ENCODE assay signal across 17 cellular contexts in genomic region chr20:57501461-57502330, GRCh38. TPM values are rescaled to one million over a fixed set of nuclear protein-coding genes. Genes with fewer than 3 reads are reported as not detected.
DNase-seq lines count a peak whose midpoint lies in the region.
"Had no signal": no experiment of that assay in that cellular context is flagged by ENCODE, and none has a peak within 500 bp of the region (broad histone marks: within the 10 kb centered on the region; RNA-seq: fewer than 3 reads in every experiment).

No MANE protein-coding gene starts in this region.

- peaks cover 4% of the 10 kb centered on the region for H3K27me3 ChIP-seq in NT2/D1 (ENCODE audit: insufficient read depth, insufficient read length)

- no peak overlapping the region for H3K4me3 ChIP-seq in NT2/D1 (ENCODE audit: insufficient read length, low read depth)
- H3K4me3 ChIP-seq: gastrocnemius medialis had no signal

- no peaks in the 10 kb centered on the region for H3K36me3 ChIP-seq in NT2/D1 (ENCODE audit: insufficient read depth, insufficient read length, low read length)
- H3K36me3 ChIP-seq: gastrocnemius medialis had no signal

- peak; percentile 83 for DNase-seq in A172 (ENCODE audit: low spot score)
- peak; percentile 88 for DNase-seq in ELF-1 (ENCODE audit: low read depth, low spot score)
- DNase-seq in NT2/D1 (ENCODE audit: low read depth, low spot score), result no peak
- DNase-seq in foreskin melanocyte, result peak; percentile 21
- no peak for DNase-seq in DMS79 (lab: John Stamatoyannopoulos, UW)
- no peak for DNase-seq in ureter (ENCODE audit: low spot score)
- no peak for DNase-seq in NCI-H446 treated with DMSO at 0.1 percent for 48 hours (lab: John Stamatoyannopoulos, UW)
- no peak for DNase-seq in anterior cingulate cortex (lab: John Stamatoyannopoulos, UW)
- DNase-seq: activated CD4-positive, CD25-positive, alpha-beta regulatory T cell treated with anti-CD3 and anti-CD28 coated beads, Interleukin-2, amount 50 U/mL, for 72 hours; activated T-cell treated with anti-CD3 and anti-CD28 coated beads for 4 hours; AML-193; effector CD8-positive, alpha-beta T cell; gastrocnemius medialis; GDM1; NK-92 treated with Interleukin-12 subunit alpha and Interleukin-12 subunit beta, amount 100 ng/mL, for 24 hours; SW 1271 had no signal

- H3K4me1 ChIP-seq in NT2/D1 (ENCODE audit: insufficient read depth, insufficient read length), result peaks cover 11% of the 10 kb centered on the region
- H3K4me1 ChIP-seq: gastrocnemius medialis had no signal

- H3K9ac ChIP-seq in NT2/D1 (ENCODE audit: insufficient read length, low read depth), result peak overlapping the region; percentile 34
- H3K9ac ChIP-seq: KMS-11 had no signal

- H3K9me3 ChIP-seq in NT2/D1 (ENCODE audit: insufficient read depth, low read length), result no peaks in the 10 kb centered on the region
- H3K9me3 ChIP-seq: gastrocnemius medialis had no signal

RNA-seq across cellular contexts. Expression of gene CTCFL, which starts 23.2 kb away (rescaled TPM):
- not detected in 2 replicates for total RNA-seq in A172 (2014; rRNA removed; shearing (Covaris generic))
- not detected for total RNA-seq in ureter
- total RNA-seq: gastrocnemius medialis had no signal

RNA-seq across cellular contexts. Expression of gene PCK1, which starts 59.2 kb away (rescaled TPM):
- not detected in 2 replicates for total RNA-seq in A172 (2014; rRNA removed; shearing (Covaris generic))
- total RNA-seq in ureter, result 0.57 TPM

Comparison
In these comparisons a context has a peak if more than half of its experiments do, and no peak if none do; other contexts are left out.
1. DNase-seq: peak in A172 (single experiment), ELF-1 (single experiment) and foreskin melanocyte (single experiment); none in NT2/D1 (single experiment), DMS79 (single experiment), ureter (single experiment), NCI-H446 treated with DMSO at 0.1 percent for 48 hours (single experiment) and anterior cingulate cortex (0 of 58).